32 cellular contexts compared by ENCODE assay signal in genomic region chr16:84232060-84232459, GRCh38. TPM values are rescaled to one million over a fixed set of nuclear protein-coding genes. Genes with fewer than 3 reads are reported as not detected.
DNase-seq lines count a peak whose midpoint lies in the region; ATAC-seq, FAIRE-seq and TF ChIP-seq lines count a peak whose summit lies in the region.
"Had no signal": no experiment of that assay in that cellular context is flagged by ENCODE, and none has a peak within 500 bp of the region (broad histone marks: within the 10 kb centered on the region; RNA-seq: fewer than 3 reads in every experiment).

No MANE protein-coding gene starts in this region.

- ATAC-seq in sciatic nerve, result no peak
- ATAC-seq in HG03565 (IDR thresholded peaks at IDR 0.05; ENCODE audit: unreplicated experiment), result no peak
- ATAC-seq: GM12878 had no signal

- FAIRE-seq in HTR-8/SVneo (lab: Jason Lieb, UNC), result peak; percentile 38
- FAIRE-seq: A204.1, GM12878, GM12892, GM18507 had no signal

- no peak overlapping the region for H2BK5ac ChIP-seq in neuronal stem cell (ENCODE audit: low read length)

- peaks cover 4% of the 10 kb centered on the region for H3K36me3 Mint-ChIP-seq in glutamatergic neuron (ENCODE audit: unreplicated experiment)
- H3K36me3 Mint-ChIP-seq: CD14-positive monocyte; CD4-positive, alpha-beta memory T cell; CD4-positive, CD25-positive, alpha-beta regulatory T cell; CD8-positive, alpha-beta memory T cell had no signal

- H3K27ac ChIP-seq in neuronal stem cell (replicated peaks; ENCODE audit: low read length), result no peak overlapping the region
- H3K27ac ChIP-seq: BLaER1 had no signal

- H3K4me2 ChIP-seq in neuronal stem cell (ENCODE audit: insufficient read depth, low read length, poor library complexity, severe bottlenecking), result no peak overlapping the region
- H3K4me2 ChIP-seq: BLaER1 had no signal

- no peak overlapping the region for H3K9ac ChIP-seq in neuronal stem cell (ENCODE audit: low read depth, low read length, poor library complexity)
- H3K9ac ChIP-seq: BLaER1 had no signal

- peak overlapping the region; percentile 64 for H3K4me3 Mint-ChIP-seq in glutamatergic neuron (ENCODE audit: unreplicated experiment)
- H3K4me3 Mint-ChIP-seq: CD14-positive monocyte; CD4-positive, alpha-beta memory T cell; CD4-positive, CD25-positive, alpha-beta regulatory T cell; CD8-positive, alpha-beta memory T cell had no signal

- no peak overlapping the region for H3K18ac ChIP-seq in neuronal stem cell (ENCODE audit: low read length)

- no peak for TF ChIP-seq CTCF in glutamatergic neuron (IDR thresholded peaks at IDR 0.05; ENCODE audit: partially characterized antibody, unreplicated experiment)

- no peak overlapping the region for H2BK120ac ChIP-seq in neuronal stem cell (ENCODE audit: low read depth, low read length)

- H3K4me1 ChIP-seq in neuronal stem cell (ENCODE audit: control insufficient read depth in 2 of 2, insufficient read depth in 1 of 2, low read depth in 1 of 2, low read length in 2 of 2), result peaks cover 8 to 25% of the 10 kb centered on the region in 2 donors

- H2AK5ac ChIP-seq in neuronal stem cell (ENCODE audit: low read depth, low read length), result no peak overlapping the region

- no CpG with 5 or more reads among the region's 5 CpGs for WGBS in neuronal stem cell (ENCODE audit: extremely low coverage in 2 of 2, insufficient read length in 2 of 2, insufficient replicate concordance in 1 of 2), 2 donors

- DNase-seq in HTR-8/SVneo (ENCODE audit: insufficient read length, low spot score) (no peak), glutamatergic neuron (no peak), neuronal stem cell (ENCODE audit: low spot score) (no peak), SK-N-DZ (ENCODE audit: low spot score) (no peak), NAMALWA (ENCODE audit: low spot score) (no peak), sciatic nerve (ENCODE audit: low spot score) (no peak)
- DNase-seq: 8988T; ACHN; BE2C; C1 segment of cervical spinal cord; CD4-positive, alpha-beta memory T cell; CD4-positive, CD25-positive, alpha-beta regulatory T cell; CD8-positive, alpha-beta memory T cell; COR-L47; DMS 273 treated with DMSO at 0.1 percent for 48 hours; DMS153; DMS53; DMS79; DND-41; EL; GDM1 had no signal

- no peak overlapping the region for H2BK12ac ChIP-seq in neuronal stem cell (ENCODE audit: low read length)

- H4K91ac ChIP-seq in neuronal stem cell (ENCODE audit: low read depth, low read length, poor library complexity), result peak overlapping the region; percentile 56

- H3K14ac ChIP-seq in neuronal stem cell (ENCODE audit: low read length), result no peak overlapping the region

- no peak overlapping the region for H3K23ac ChIP-seq in neuronal stem cell (ENCODE audit: low read depth, low read length, poor library complexity)

- H3K27me3 Mint-ChIP-seq in glutamatergic neuron (ENCODE audit: unreplicated experiment), result no peaks in the 10 kb centered on the region

- no peak overlapping the region for H3K4ac ChIP-seq in neuronal stem cell (ENCODE audit: low read length)

- no peak overlapping the region for H2AFZ ChIP-seq in neuronal stem cell (ENCODE audit: low read length)

- no peaks in the 10 kb centered on the region for H3K9me3 ChIP-seq in neuronal stem cell (replicated peaks in 1 of 2; ENCODE audit: control insufficient read depth in 2 of 2, insufficient read depth in 1 of 2, low read depth in 1 of 2, low read length in 2 of 2)
- H3K9me3 ChIP-seq: BE2C, BLaER1 had no signal

- H4K8ac ChIP-seq in neuronal stem cell (ENCODE audit: low read depth, low read length), result no peak overlapping the region

- peaks cover 12% of the 10 kb centered on the region for H3K9me3 Mint-ChIP-seq in glutamatergic neuron (ENCODE audit: unreplicated experiment)
- H3K9me3 Mint-ChIP-seq: CD14-positive monocyte; CD4-positive, alpha-beta memory T cell; CD4-positive, CD25-positive, alpha-beta regulatory T cell; CD8-positive, alpha-beta memory T cell had no signal

- H3K4me1 Mint-ChIP-seq in glutamatergic neuron (ENCODE audit: low read depth, unreplicated experiment), result peaks cover 17% of the 10 kb centered on the region
- H3K4me1 Mint-ChIP-seq: CD14-positive monocyte; CD4-positive, CD25-positive, alpha-beta regulatory T cell; CD8-positive, alpha-beta memory T cell had no signal

- H3K36me3 ChIP-seq in neuronal stem cell (replicated peaks in 1 of 2; ENCODE audit: control insufficient read depth in 2 of 2, insufficient read depth in 2 of 2, low read length in 2 of 2), result no peaks in the 10 kb centered on the region
- H3K36me3 ChIP-seq: BE2C, BLaER1 had no signal

- H3K27ac Mint-ChIP-seq in glutamatergic neuron (ENCODE audit: unreplicated experiment), result no peak overlapping the region
- H3K27ac Mint-ChIP-seq: CD4-positive, CD25-positive, alpha-beta regulatory T cell had no signal

- H3K27me3 ChIP-seq in neuronal stem cell (ENCODE audit: control insufficient read depth in 3 of 3, insufficient read depth in 3 of 3, low read depth in 1 of 3, low read length in 3 of 3), result no peaks in the 10 kb centered on the region
- H3K27me3 ChIP-seq: BE2C, BLaER1 had no signal

- H2BK15ac ChIP-seq in neuronal stem cell (ENCODE audit: low read length), result no peak overlapping the region

- H3K4me3 ChIP-seq in neuronal stem cell (ENCODE audit: low read length in 2 of 2), result no peak overlapping the region
- H3K4me3 ChIP-seq: BLaER1, GM12878 had no signal

- no peaks in the 10 kb centered on the region for H3K79me1 ChIP-seq in neuronal stem cell (ENCODE audit: low read depth, low read length)

- intact Hi-C loops in sciatic nerve (cut with DNase I), result no loop called here

RNA-seq across cellular contexts. Expression of gene KCNG4, which starts 7.8 kb away (rescaled TPM):
- total RNA-seq in glutamatergic neuron (ENCODE audit: unreplicated experiment) (not detected), sciatic nerve (not detected)
- polyA plus RNA-seq in neuronal stem cell (2013, experiment 1 of 2), result not detected
- not detected for polyA plus RNA-seq in neuronal stem cell (2013, experiment 2 of 2)
- not detected in 2 replicates for polyA plus RNA-seq in SK-N-DZ (2014; cell fraction: cytosol; rRNA removed)
- not detected in 2 replicates for polyA plus RNA-seq in SK-N-DZ (2014; cell fraction: nucleus; rRNA removed)
- total RNA-seq: A673; CD4-positive, alpha-beta memory T cell; CD4-positive, CD25-positive, alpha-beta regulatory T cell; CD8-positive, alpha-beta memory T cell; Daoy; G401; GM12878 had no signal
- polyA plus RNA-seq: AG04450; CD14-positive monocyte; CD4-positive, alpha-beta memory T cell; CD4-positive, CD25-positive, alpha-beta regulatory T cell; CD8-positive, alpha-beta memory T cell; GM12878 had no signal

RNA-seq across cellular contexts. Expression of gene ADAD2, which starts 41.1 kb away (rescaled TPM):
- total RNA-seq in glutamatergic neuron (ENCODE audit: unreplicated experiment) (not detected), sciatic nerve (not detected)
- not detected for polyA plus RNA-seq in neuronal stem cell (2013, experiment 1 of 2)
- polyA plus RNA-seq in neuronal stem cell (2013, experiment 2 of 2), result not detected
- polyA plus RNA-seq in SK-N-DZ (2014; cell fraction: cytosol; rRNA removed), result 1.3 TPM in 1 of 2 replicates, not detected in the other
- polyA plus RNA-seq in SK-N-DZ (2014; cell fraction: nucleus; rRNA removed), result 0.05 and 0.58 TPM in 2 replicates
- total RNA-seq: A673; CD4-positive, alpha-beta memory T cell; CD4-positive, CD25-positive, alpha-beta regulatory T cell; Daoy; G401 had no signal
- polyA plus RNA-seq: AG04450; CD14-positive monocyte; CD4-positive, alpha-beta memory T cell; CD8-positive, alpha-beta memory T cell had no signal

RNA-seq across cellular contexts. Expression of gene TAF1C, which starts 45.2 kb away (rescaled TPM):
- 74.7 TPM for total RNA-seq in glutamatergic neuron (ENCODE audit: unreplicated experiment)
- polyA plus RNA-seq in neuronal stem cell (2013, experiment 1 of 2), result 44.6 TPM
- 41.1 TPM for polyA plus RNA-seq in neuronal stem cell (2013, experiment 2 of 2)
- 55.5 and 64.8 TPM in 2 replicates for polyA plus RNA-seq in SK-N-DZ (2014; cell fraction: cytosol; rRNA removed)
- polyA plus RNA-seq in SK-N-DZ (2014; cell fraction: nucleus; rRNA removed), result 308 and 445 TPM in 2 replicates
- 43.2 TPM for total RNA-seq in sciatic nerve
